8 cellular contexts compared by ENCODE assay signal in genomic region chr19:13150919-13151604, GRCh38. TPM values are rescaled to one million over a fixed set of nuclear protein-coding genes. Genes with fewer than 3 reads are reported as not detected.
DNase-seq lines count a peak whose midpoint lies in the region; ATAC-seq and TF ChIP-seq lines count a peak whose summit lies in the region.

No MANE protein-coding gene starts in this region.

- peak overlapping the region; percentile 85 for H3K4me2 ChIP-seq in KMS-11

- peak overlapping the region; percentile 49 for H3K9ac ChIP-seq in KMS-11
- H3K9ac ChIP-seq in skeletal muscle tissue (ENCODE audit: low read depth in 1 of 3, low read length in 3 of 3): peak overlapping the region; percentile 100

- peak overlapping the region; percentile 51 for H3K4me3 ChIP-seq in KMS-11 (IDR thresholded peaks at IDR 0.05; ENCODE audit: insufficient read depth, low read depth, low read length)
- H3K4me3 ChIP-seq in skeletal muscle tissue (ENCODE audit: low read length in 3 of 3): peak overlapping the region; percentile 86 to 99 (median 98)

- H4K20me1 ChIP-seq in KMS-11 (ENCODE audit: insufficient read depth): no peaks in the 10 kb centered on the region

- peak in 1 of 2 donors; percentile 5 for ATAC-seq in activated naive CD4-positive, alpha-beta T cell treated with anti-CD3 and anti-CD28 coated beads, Interleukin-2, amount 50 U/mL, for 72 hours
- ATAC-seq in HG03159 (IDR thresholded peaks at IDR 0.05; ENCODE audit: unreplicated experiment) (no peak), HG02642 (IDR thresholded peaks at IDR 0.05; ENCODE audit: poor library complexity, unreplicated experiment) (no peak)

- no peaks in the 10 kb centered on the region for H3K9me3 ChIP-seq in skeletal muscle tissue (ENCODE audit: control insufficient read depth in 3 of 3, low read length in 3 of 3)

- DNase-seq in CD14-positive monocyte (ENCODE audit: low spot score): no peak
- peak in 1 of 2 donors; percentile 31 for DNase-seq in activated naive CD4-positive, alpha-beta T cell treated with anti-CD3 and anti-CD28 coated beads, Interleukin-2, amount 50 U/mL, for 72 hours (ENCODE audit: low spot score in 2 of 2)
- DNase-seq in hepatic stellate cell (ENCODE audit: low spot score): peak; percentile 32
- DNase-seq in NCI-H1105 treated with DMSO at 0.1 percent for 48 hours (lab: John Stamatoyannopoulos, UW): no peak

- H3K4me1 ChIP-seq in KMS-11 (ENCODE audit: low read depth, poor library complexity, severe bottlenecking): peaks cover 16% of the 10 kb centered on the region
- H3K4me1 ChIP-seq in skeletal muscle tissue (ENCODE audit: control insufficient read depth in 3 of 3, insufficient read depth in 3 of 3, low read length in 3 of 3): peaks cover 29 to 55% (median 37%) of the 10 kb centered on the region in 3 donors

- H3K4me3 Mint-ChIP-seq in CD14-positive monocyte: peak overlapping the region; percentile 98 to 99

- H3K36me3 ChIP-seq in KMS-11 (ENCODE audit: insufficient read depth) (no peaks in the 10 kb centered on the region), skeletal muscle tissue (ENCODE audit: control insufficient read depth in 3 of 3, insufficient read depth in 3 of 3, low read length in 3 of 3) (peaks cover 0 to 3% (median 0%) of the 10 kb centered on the region in 3 donors)

- H3K27ac Mint-ChIP-seq in CD14-positive monocyte: peak overlapping the region; percentile 98 to 99 (median 99)
- H3K27ac Mint-ChIP-seq in activated naive CD4-positive, alpha-beta T cell treated with anti-CD3 and anti-CD28 coated beads, Interleukin-2, amount 50 U/mL, for 72 hours: peak overlapping the region; percentile 97 to 98

- H3K79me2 ChIP-seq in KMS-11 (ENCODE audit: insufficient read depth, low read depth): peaks cover 13% of the 10 kb centered on the region; the same call in 1 of the 2 replicates

- H3K27ac ChIP-seq in KMS-11 (no peak overlapping the region), skeletal muscle tissue (ENCODE audit: low read depth, low read length) (peak overlapping the region; percentile 100)

- H3K27me3 Mint-ChIP-seq in CD14-positive monocyte (ENCODE audit: low read depth in 3 of 3): peaks cover 0 to 15% (median 4%) of the 10 kb centered on the region in 3 donors

- TF ChIP-seq CTCF in CD14-positive monocyte (IDR thresholded peaks at IDR 0.05) (no peak), KMS-11 (conservative IDR thresholded peaks at IDR 0.05; ENCODE audit: low read depth, low read length) (no peak)

- peak overlapping the region; percentile 88 for H2AFZ ChIP-seq in KMS-11 (ENCODE audit: low read depth)

- intact Hi-C loops in CD14-positive monocyte (cut with micrococcal nuclease): loop anchor here (5.0 to 10.0 kb wide), 5 partner anchors 34 to 694 kb away; partner anchors contain the start of genes LYL1 (in 2 of the 2), JUNB (in 1 of the 2), NACC1 (in 1 of the 2) and RAD23A (in 1 of the 2)

- H3K9me3 Mint-ChIP-seq in CD14-positive monocyte: peaks cover 0 to 14% (median 8%) of the 10 kb centered on the region in 7 donors
- H3K9me3 Mint-ChIP-seq in activated naive CD4-positive, alpha-beta T cell treated with anti-CD3 and anti-CD28 coated beads, Interleukin-2, amount 50 U/mL, for 72 hours: no peaks in the 10 kb centered on the region

- H3K4me1 Mint-ChIP-seq in CD14-positive monocyte: peaks cover 36% of the 10 kb centered on the region

- no peaks in the 10 kb centered on the region; the same call in 1 of the 2 replicates for H3K27me3 ChIP-seq in KMS-11 (ENCODE audit: insufficient read depth, low read depth)
- peaks cover 0 to 20% (median 4%) of the 10 kb centered on the region in 3 donors for H3K27me3 ChIP-seq in skeletal muscle tissue (ENCODE audit: control insufficient read depth in 3 of 3, insufficient read depth in 3 of 3, low read length in 3 of 3)

- H3K36me3 Mint-ChIP-seq in CD14-positive monocyte: peaks cover 6 to 26% of the 10 kb centered on the region in 2 donors
- peaks cover 50 to 57% of the 10 kb centered on the region in 2 donors for H3K36me3 Mint-ChIP-seq in activated naive CD4-positive, alpha-beta T cell treated with anti-CD3 and anti-CD28 coated beads, Interleukin-2, amount 50 U/mL, for 72 hours

RNA-seq across cellular contexts. Expression of gene IER2, which starts 0.9 kb away (rescaled TPM):
- polyA plus RNA-seq in CD14-positive monocyte: 100 to 1,000 TPM; 355 to 601 TPM
- 100 to 1,000 TPM; 111 to 174 TPM for total RNA-seq in activated naive CD4-positive, alpha-beta T cell treated with anti-CD3 and anti-CD28 coated beads, Interleukin-2, amount 50 U/mL, for 72 hours
- total RNA-seq in skeletal muscle tissue: 23.5 TPM

RNA-seq across cellular contexts. Expression of gene STX10, which starts 0.9 kb away (rescaled TPM):
- 100 to 1,000 TPM; 158 to 172 TPM for polyA plus RNA-seq in CD14-positive monocyte
- total RNA-seq in activated naive CD4-positive, alpha-beta T cell treated with anti-CD3 and anti-CD28 coated beads, Interleukin-2, amount 50 U/mL, for 72 hours: 10 to 100 TPM; 67.2 to 77.1 TPM
- total RNA-seq in skeletal muscle tissue: 24.5 TPM

RNA-seq across cellular contexts. Expression of gene NACC1, which starts 33.0 kb away (rescaled TPM):
- polyA plus RNA-seq in CD14-positive monocyte: 1 to 10 TPM; 1.1 to 2.2 TPM
- 10 to 100 TPM; 56.0 to 67.0 TPM for total RNA-seq in activated naive CD4-positive, alpha-beta T cell treated with anti-CD3 and anti-CD28 coated beads, Interleukin-2, amount 50 U/mL, for 72 hours
- 10.4 TPM for total RNA-seq in skeletal muscle tissue

RNA-seq across cellular contexts. Expression of gene TRMT1, which starts 34.5 kb away (rescaled TPM):
- 10 to 100 TPM; 14.5 TPM for polyA plus RNA-seq in CD14-positive monocyte
- 10 to 100 TPM; 65.5 to 82.4 TPM for total RNA-seq in activated naive CD4-positive, alpha-beta T cell treated with anti-CD3 and anti-CD28 coated beads, Interleukin-2, amount 50 U/mL, for 72 hours
- 13.0 TPM for total RNA-seq in skeletal muscle tissue

RNA-seq across cellular contexts. Expression of gene LYL1, which starts 48.4 kb away (rescaled TPM):
- 10 to 100 TPM; 35.7 to 37.1 TPM for polyA plus RNA-seq in CD14-positive monocyte
- 1 to 10 TPM in 1 of 2 donors, under 1 TPM in 1; 0.71 to 3.2 TPM for total RNA-seq in activated naive CD4-positive, alpha-beta T cell treated with anti-CD3 and anti-CD28 coated beads, Interleukin-2, amount 50 U/mL, for 72 hours
- total RNA-seq in skeletal muscle tissue: 13.6 TPM
